ENCODE assay signal across 29 cellular contexts in genomic region chr1:40583980-40584379, GRCh38. TPM values are rescaled to one million over a fixed set of nuclear protein-coding genes. Genes with fewer than 3 reads are reported as not detected.
DNase-seq lines count a peak whose midpoint lies in the region; ATAC-seq and TF ChIP-seq lines count a peak whose summit lies in the region.
"Had no signal": no experiment of that assay in that cellular context is flagged by ENCODE, and none has a peak within 500 bp of the region (broad histone marks: within the 10 kb centered on the region; RNA-seq: fewer than 3 reads in every experiment).

No MANE protein-coding gene starts in this region.

- H3K36me3 Mint-ChIP-seq in GM23338 (ENCODE audit: low read depth): no peaks in the 10 kb centered on the region
- no peaks in the 10 kb centered on the region for H3K36me3 Mint-ChIP-seq in activated naive CD8-positive, alpha-beta T cell treated with anti-CD3 and anti-CD28 coated beads for 36 hours
- no peaks in the 10 kb centered on the region for H3K36me3 Mint-ChIP-seq in Calu3 (ENCODE audit: insufficient read depth, unreplicated experiment)
- H3K36me3 Mint-ChIP-seq: activated naive CD4-positive, alpha-beta T cell treated with anti-CD3 and anti-CD28 coated beads, Interleukin-2, amount 50 U/mL, for 24 hours had no signal

- H3K4me3 Mint-ChIP-seq in GM23338 (no peak overlapping the region), Calu3 (ENCODE audit: low read depth, unreplicated experiment) (no peak overlapping the region)
- no peak overlapping the region for H3K4me3 Mint-ChIP-seq in activated naive CD8-positive, alpha-beta T cell treated with anti-CD3 and anti-CD28 coated beads for 36 hours
- H3K4me3 Mint-ChIP-seq: activated naive CD4-positive, alpha-beta T cell treated with anti-CD3 and anti-CD28 coated beads, Interleukin-2, amount 50 U/mL, for 24 hours; central memory CD8-positive, alpha-beta T cell; HFFc6 had no signal

- H3K27ac Mint-ChIP-seq in GM23338: no peak overlapping the region
- peak overlapping the region; percentile 62 for H3K27ac Mint-ChIP-seq in activated naive CD8-positive, alpha-beta T cell treated with anti-CD3 and anti-CD28 coated beads for 36 hours
- H3K27ac Mint-ChIP-seq in Calu3 (ENCODE audit: unreplicated experiment): no peak overlapping the region
- H3K27ac Mint-ChIP-seq: activated naive CD4-positive, alpha-beta T cell treated with anti-CD3 and anti-CD28 coated beads, Interleukin-2, amount 50 U/mL, for 24 hours; HFFc6; progenitor cell of endocrine pancreas had no signal

- H4K5ac ChIP-seq in mesendoderm (ENCODE audit: low read length): no peak overlapping the region

- H3K27ac ChIP-seq in GM23338 (ENCODE audit: low read depth): no peak overlapping the region
- H3K27ac ChIP-seq in mesendoderm (ENCODE audit: low read depth, low read length): no peak overlapping the region
- H3K27ac ChIP-seq: 22Rv1, C4-2B, gastroesophageal sphincter, hepatocyte, sigmoid colon, stomach, thyroid gland, vagina had no signal

- no TSS peak for BruUV-seq in Calu3 (replicated peaks; lab: Mats Ljungman, UMichigan)

- DNase-seq in DMS79 (lab: John Stamatoyannopoulos, UW): peak; percentile 6
- no peak for DNase-seq in DMS79 treated with DMSO at 0.1 percent for 48 hours (lab: John Stamatoyannopoulos, UW)
- peak; percentile 16 for DNase-seq in GM23338 (ENCODE audit: low spot score)
- peak; percentile 36 for DNase-seq in activated naive CD8-positive, alpha-beta T cell treated with anti-CD3 and anti-CD28 coated beads for 36 hours
- peak; percentile 18 for DNase-seq in mesendoderm
- DNase-seq in RPMI8226: no peak
- DNase-seq in Calu3: no peak
- DNase-seq: activated CD4-positive, alpha-beta T cell treated with anti-CD3 and anti-CD28 coated beads, Interleukin-2, amount 50 U/mL, for 48 hours; left cardiac atrium; NCI-H1092 treated with DMSO at 0.1 percent for 48 hours; NCI-H187; NCI-H2171 treated with DMSO at 0.1 percent for 48 hours; NCI-H524; Right ventricle myocardium superior; sigmoid colon; stomach had no signal

- no peaks in the 10 kb centered on the region for H3K79me1 ChIP-seq in mesendoderm (ENCODE audit: low read length)

- H3F3A ChIP-seq in GM23338 (replicated peaks; ENCODE audit: low read depth): no peaks in the 10 kb centered on the region

- H3K9me3 Mint-ChIP-seq in GM23338 (no peaks in the 10 kb centered on the region), Calu3 (ENCODE audit: low read depth, unreplicated experiment) (no peaks in the 10 kb centered on the region)
- H3K9me3 Mint-ChIP-seq in activated naive CD8-positive, alpha-beta T cell treated with anti-CD3 and anti-CD28 coated beads for 36 hours: no peaks in the 10 kb centered on the region
- H3K9me3 Mint-ChIP-seq: activated naive CD4-positive, alpha-beta T cell treated with anti-CD3 and anti-CD28 coated beads, Interleukin-2, amount 50 U/mL, for 24 hours; central memory CD8-positive, alpha-beta T cell; HFFc6 had no signal

- peaks cover 4% of the 10 kb centered on the region for H3K27me3 Mint-ChIP-seq in GM23338 (ENCODE audit: insufficient read depth, low read depth, poor library complexity)
- H3K27me3 Mint-ChIP-seq in activated naive CD8-positive, alpha-beta T cell treated with anti-CD3 and anti-CD28 coated beads for 36 hours: peaks cover 4% of the 10 kb centered on the region
- peaks cover 40% of the 10 kb centered on the region for H3K27me3 Mint-ChIP-seq in Calu3 (ENCODE audit: unreplicated experiment)
- H3K27me3 Mint-ChIP-seq: activated naive CD4-positive, alpha-beta T cell treated with anti-CD3 and anti-CD28 coated beads, Interleukin-2, amount 50 U/mL, for 24 hours had no signal

- no peak overlapping the region for H2BK120ac ChIP-seq in mesendoderm (ENCODE audit: low read depth, low read length)

- no peaks in the 10 kb centered on the region for H3K4me1 Mint-ChIP-seq in GM23338
- peaks cover 15% of the 10 kb centered on the region for H3K4me1 Mint-ChIP-seq in activated naive CD8-positive, alpha-beta T cell treated with anti-CD3 and anti-CD28 coated beads for 36 hours
- H3K4me1 Mint-ChIP-seq in Calu3 (ENCODE audit: low read depth, unreplicated experiment): no peaks in the 10 kb centered on the region
- H3K4me1 Mint-ChIP-seq: activated naive CD4-positive, alpha-beta T cell treated with anti-CD3 and anti-CD28 coated beads, Interleukin-2, amount 50 U/mL, for 24 hours; central memory CD8-positive, alpha-beta T cell had no signal

- no peak overlapping the region for H3K23ac ChIP-seq in mesendoderm (ENCODE audit: low read length)

- TF ChIP-seq CTCF in GM23338 (conservative IDR thresholded peaks at IDR 0.05; ENCODE audit: low read depth in 2 of 2) (no peak), Calu3 (IDR thresholded peaks at IDR 0.05; ENCODE audit: unreplicated experiment) (no peak)

- CTCF ChIA-PET in Calu3 (lab: Charles Lee): no interaction called here

- H3K36me3 ChIP-seq in GM23338 (ENCODE audit: insufficient read depth) (no peaks in the 10 kb centered on the region), mesendoderm (ENCODE audit: control insufficient read depth, insufficient read depth, low read length) (no peaks in the 10 kb centered on the region)
- H3K36me3 ChIP-seq: ascending aorta, gastroesophageal sphincter, sigmoid colon, stomach, thyroid gland, vagina had no signal

- H3K4me1 ChIP-seq in GM23338 (ENCODE audit: insufficient read depth) (no peaks in the 10 kb centered on the region), mesendoderm (ENCODE audit: control insufficient read depth, low read depth, low read length) (no peaks in the 10 kb centered on the region)
- H3K4me1 ChIP-seq: sigmoid colon, thyroid gland, vagina had no signal

- no peak overlapping the region for H2BK5ac ChIP-seq in mesendoderm (ENCODE audit: low read length)

- no peaks in the 10 kb centered on the region for H4K20me1 ChIP-seq in GM23338 (replicated peaks; ENCODE audit: insufficient read depth)

- no peaks in the 10 kb centered on the region for H3K9me2 ChIP-seq in GM23338 (ENCODE audit: insufficient read depth)

- H3K4me2 ChIP-seq in GM23338: no peak overlapping the region
- H3K4me2 ChIP-seq in mesendoderm (ENCODE audit: low read length): no peak overlapping the region
- H3K4me2 ChIP-seq: hepatocyte had no signal

- no peak overlapping the region for H3K56ac ChIP-seq in mesendoderm (ENCODE audit: low read length)

- H3K79me2 ChIP-seq in GM23338 (replicated peaks; ENCODE audit: insufficient read depth) (no peaks in the 10 kb centered on the region), mesendoderm (ENCODE audit: control insufficient read depth, insufficient read depth, low read length) (no peaks in the 10 kb centered on the region)
- H3K79me2 ChIP-seq: hepatocyte had no signal

- no peak overlapping the region for H4K8ac ChIP-seq in mesendoderm (ENCODE audit: low read depth, low read length)

- no peak overlapping the region for H3K9ac ChIP-seq in mesendoderm (ENCODE audit: low read length)

- no peaks in the 10 kb centered on the region for H3K27me3 ChIP-seq in GM23338 (ENCODE audit: insufficient read depth)
- no peaks in the 10 kb centered on the region for H3K27me3 ChIP-seq in mesendoderm (ENCODE audit: insufficient read depth, low read length, poor library complexity)
- H3K27me3 ChIP-seq: ascending aorta, gastroesophageal sphincter, hepatocyte, sigmoid colon, stomach, thyroid gland, vagina had no signal

- no peak; the same call in 1 of the 3 replicates for ATAC-seq in GM23338
- ATAC-seq in HG03175 (IDR thresholded peaks at IDR 0.05; ENCODE audit: unreplicated experiment): no peak
- ATAC-seq: HepG2 had no signal

- WGBS in mesendoderm (ENCODE audit: extremely low coverage, insufficient coverage, low lambda C conversion rate): no CpG with 5 or more reads among the region's 6 CpGs

- no peak overlapping the region for H2AK5ac ChIP-seq in mesendoderm (ENCODE audit: low read length)

- no peak overlapping the region for H3K4me3 ChIP-seq in GM23338
- H3K4me3 ChIP-seq in mesendoderm (ENCODE audit: low read length): no peak overlapping the region
- H3K4me3 ChIP-seq: ascending aorta, gastroesophageal sphincter, hepatocyte, sigmoid colon, stomach, thyroid gland, vagina had no signal

- no peak overlapping the region for H2AFZ ChIP-seq in GM23338
- H2AFZ ChIP-seq: hepatocyte had no signal

- no peak overlapping the region for H3K4ac ChIP-seq in mesendoderm (ENCODE audit: low read depth, low read length)

- no peak overlapping the region for H3K18ac ChIP-seq in mesendoderm (ENCODE audit: low read length)

- intact Hi-C loops in Calu3 (cut with micrococcal nuclease; ENCODE audit: unreplicated experiment): no loop called here

- no peak overlapping the region for H2BK15ac ChIP-seq in mesendoderm (replicated peaks; ENCODE audit: low read depth)

TF ChIP-seq in GM23338, 12 proteins besides CTCF, POLR2A, EP300 and RAD21:
- TF ChIP-seq NANOG (IDR thresholded peaks at IDR 0.05; ENCODE audit: borderline replicate concordance) (no peak), EZH2phosphoT487 (IDR thresholded peaks at IDR 0.05; ENCODE audit: unreplicated experiment) (no peak)

RNA-seq across cellular contexts. Expression of gene ZNF684, which starts 52.5 kb away (rescaled TPM):
- total RNA-seq in GM23338 (2014; rRNA removed; shearing (Covaris generic)): 7.6 and 11.5 TPM in 2 replicates
- polyA plus RNA-seq in GM23338 (2016; fragmentation: Nextera tagmentation; extraction: Ambion mirVana): 4.7 and 8.9 TPM in 2 replicates
- total RNA-seq in activated naive CD8-positive, alpha-beta T cell treated with anti-CD3 and anti-CD28 coated beads for 36 hours: 1 to 10 TPM; 4.7 to 6.2 TPM
- polyA plus RNA-seq in mesendoderm (2013, experiment 1 of 2): 3.8 TPM
- polyA plus RNA-seq in mesendoderm (2013, experiment 2 of 2): 3.4 TPM
- 4.5 and 5.1 TPM in 2 replicates for total RNA-seq in Calu3 (2022)

Comparison
In these comparisons a context has a peak if more than half of its experiments do, and no peak if none do; other contexts are left out.
1. DNase-seq: peak in DMS79 (single experiment), GM23338 (single experiment), activated naive CD8-positive, alpha-beta T cell treated with anti-CD3 and anti-CD28 coated beads for 36 hours (single experiment) and mesendoderm (single experiment); none in DMS79 treated with DMSO at 0.1 percent for 48 hours (single experiment), RPMI8226 (single experiment) and Calu3 (single experiment).